In genomic region chr15:81111510-81112375, GRCh38 we compare ENCODE assay signal across 12 cellular contexts. TPM values are rescaled to one million over a fixed set of nuclear protein-coding genes. Genes with fewer than 3 reads are reported as not detected.
DNase-seq lines count a peak whose midpoint lies in the region; ATAC-seq and TF ChIP-seq lines count a peak whose summit lies in the region.
"Had no signal": no experiment of that assay in that cellular context is flagged by ENCODE, and none has a peak within 500 bp of the region (broad histone marks: within the 10 kb centered on the region; RNA-seq: fewer than 3 reads in every experiment).

No MANE protein-coding gene starts in this region.

- no peak overlapping the region for H2BK120ac ChIP-seq in neuronal stem cell (ENCODE audit: low read depth, low read length)

- no peaks in the 10 kb centered on the region for H3K79me1 ChIP-seq in neuronal stem cell (ENCODE audit: low read depth, low read length)

- H3K4me3 ChIP-seq in OCI-LY7 (ENCODE audit: low read depth, low read length, poor library complexity, severe bottlenecking) (no peak overlapping the region), neuronal stem cell (ENCODE audit: low read length in 2 of 2) (no peak overlapping the region), sigmoid colon (no peak overlapping the region), prostate gland (no peak overlapping the region)

- H4K91ac ChIP-seq in neuronal stem cell (ENCODE audit: low read depth, low read length, poor library complexity): no peak overlapping the region

- H3K4me3 Mint-ChIP-seq in naive B cell: no peak overlapping the region
- H3K4me3 Mint-ChIP-seq: activated naive CD4-positive, alpha-beta T cell treated with anti-CD3 and anti-CD28 coated beads, Interleukin-2, amount 50 U/mL, for 24 hours had no signal

- no peak overlapping the region for H3K4me2 ChIP-seq in OCI-LY7 (ENCODE audit: low read length)
- no peak overlapping the region for H3K4me2 ChIP-seq in neuronal stem cell (ENCODE audit: insufficient read depth, low read length, poor library complexity, severe bottlenecking)

- BruUV-seq in OCI-LY7 (replicated peaks; lab: Mats Ljungman, UMichigan): no TSS peak

- no peak for DNase-seq in naive B cell
- no peak for DNase-seq in OCI-LY7 (ENCODE audit: low spot score)
- no peak for DNase-seq in neuronal stem cell (ENCODE audit: low spot score)
- no peak for DNase-seq in sigmoid colon
- no peak for DNase-seq in prostate gland (ENCODE audit: low spot score)
- DNase-seq: left cardiac atrium, NCI-H510A treated with DMSO at 0.1 percent for 48 hours had no signal

- H3K36me3 ChIP-seq in OCI-LY7 (ENCODE audit: insufficient read depth, low read length) (no peaks in the 10 kb centered on the region), neuronal stem cell (replicated peaks in 1 of 2; ENCODE audit: control insufficient read depth in 2 of 2, insufficient read depth in 2 of 2, low read length in 2 of 2) (no peaks in the 10 kb centered on the region), sigmoid colon (no peaks in the 10 kb centered on the region), prostate gland (no peaks in the 10 kb centered on the region)

- no peak overlapping the region for H4K8ac ChIP-seq in neuronal stem cell (ENCODE audit: low read depth, low read length)

- POLR2A ChIA-PET in OCI-LY7 (lab: Charles Lee): interaction anchor here (1.0 kb wide), 1 partner anchor 155 kb away, joined by 3 read pairs; no protein-coding TSS in a partner anchor

- H3K79me2 ChIP-seq in OCI-LY7 (ENCODE audit: insufficient read depth, low read depth, low read length): no peaks in the 10 kb centered on the region

- peaks cover 4 to 5% (median 4%) of the 10 kb centered on the region in 3 donors for H3K4me1 Mint-ChIP-seq in naive B cell
- H3K4me1 Mint-ChIP-seq: activated naive CD4-positive, alpha-beta T cell treated with anti-CD3 and anti-CD28 coated beads, Interleukin-2, amount 50 U/mL, for 24 hours had no signal

- no peak for TF ChIP-seq CTCF in OCI-LY7 (conservative IDR thresholded peaks at IDR 0.05; ENCODE audit: low read length)
- TF ChIP-seq CTCF in sigmoid colon (IDR thresholded peaks at IDR 0.05): no peak
- TF ChIP-seq CTCF in prostate gland (IDR thresholded peaks at IDR 0.05): no peak

- peaks cover 20 to 25% (median 21%) of the 10 kb centered on the region in 3 donors for H3K27me3 Mint-ChIP-seq in naive B cell

- no peak overlapping the region for H2BK15ac ChIP-seq in neuronal stem cell (ENCODE audit: low read length)

- no peak overlapping the region for H2AK5ac ChIP-seq in neuronal stem cell (ENCODE audit: low read depth, low read length)

- WGBS in neuronal stem cell (ENCODE audit: extremely low coverage in 2 of 2, insufficient read length in 2 of 2, insufficient replicate concordance in 1 of 2), 2 donors: no CpG with 5 or more reads among the region's 6 CpGs
- 68 to 76% methylated on average over 6 of the region's 6 CpGs for WGBS in sigmoid colon, 2 donors
- 49% methylated on average over 6 of the region's 6 CpGs for WGBS in prostate gland

- peaks cover 0 to 2% (median 0%) of the 10 kb centered on the region in 7 donors for H3K9me3 Mint-ChIP-seq in naive B cell
- H3K9me3 Mint-ChIP-seq: activated naive CD4-positive, alpha-beta T cell treated with anti-CD3 and anti-CD28 coated beads, Interleukin-2, amount 50 U/mL, for 24 hours had no signal

- ATAC-seq in GM18909 (IDR thresholded peaks at IDR 0.05; ENCODE audit: poor library complexity, unreplicated experiment): peak; percentile 92
- peak; percentile 85 for ATAC-seq in GM21786 (IDR thresholded peaks at IDR 0.05; ENCODE audit: unreplicated experiment)
- ATAC-seq in HG03439 (IDR thresholded peaks at IDR 0.05; ENCODE audit: unreplicated experiment): peak; percentile 84
- peak; percentile 79 to 84 for ATAC-seq in naive B cell (ENCODE audit: low read depth in 2 of 2)
- ATAC-seq: left cardiac atrium had no signal

- H3K9ac ChIP-seq in neuronal stem cell (ENCODE audit: low read depth, low read length, poor library complexity): no peak overlapping the region

- H3K9me3 ChIP-seq in OCI-LY7 (ENCODE audit: low read length) (no peaks in the 10 kb centered on the region), neuronal stem cell (replicated peaks in 1 of 2; ENCODE audit: control insufficient read depth in 2 of 2, insufficient read depth in 1 of 2, low read depth in 1 of 2, low read length in 2 of 2) (no peaks in the 10 kb centered on the region), sigmoid colon (no peaks in the 10 kb centered on the region), prostate gland (no peaks in the 10 kb centered on the region)

- H3K27me3 ChIP-seq in neuronal stem cell (ENCODE audit: control insufficient read depth in 3 of 3, insufficient read depth in 3 of 3, low read depth in 1 of 3, low read length in 3 of 3) (no peaks in the 10 kb centered on the region), sigmoid colon (no peaks in the 10 kb centered on the region), prostate gland (replicated peaks; ENCODE audit: insufficient read depth) (no peaks in the 10 kb centered on the region)

- no peak overlapping the region for H2BK12ac ChIP-seq in neuronal stem cell (ENCODE audit: low read length)

- H3K9me2 ChIP-seq in OCI-LY7 (ENCODE audit: insufficient read depth, low read length): no peaks in the 10 kb centered on the region

- no peak overlapping the region for H3K4ac ChIP-seq in neuronal stem cell (ENCODE audit: low read length)

- H3K14ac ChIP-seq in neuronal stem cell (ENCODE audit: low read length): no peak overlapping the region

- H3K4me1 ChIP-seq in OCI-LY7 (ENCODE audit: insufficient read depth, low read length, poor library complexity, severe bottlenecking): no peaks in the 10 kb centered on the region
- H3K4me1 ChIP-seq in neuronal stem cell (ENCODE audit: control insufficient read depth in 2 of 2, insufficient read depth in 1 of 2, low read depth in 1 of 2, low read length in 2 of 2): no peaks in the 10 kb centered on the region
- H3K4me1 ChIP-seq in sigmoid colon: peaks cover 0 to 2% (median 0%) of the 10 kb centered on the region in 4 donors
- no peaks in the 10 kb centered on the region for H3K4me1 ChIP-seq in prostate gland (replicated peaks)

- H2BK5ac ChIP-seq in neuronal stem cell (ENCODE audit: low read length): no peak overlapping the region

- TF ChIP-seq EP300 in sigmoid colon (IDR thresholded peaks at IDR 0.05): no peak

- H2AFZ ChIP-seq in OCI-LY7 (ENCODE audit: low read length): no peak overlapping the region
- no peak overlapping the region for H2AFZ ChIP-seq in neuronal stem cell (ENCODE audit: low read length)

- intact Hi-C loops in OCI-LY7 (cut with micrococcal nuclease; ENCODE audit: unreplicated experiment) (no loop called here), sigmoid colon (cut with DNase I) (loop anchor here (10.0 kb wide), 1 partner anchor 293 kb away; no protein-coding TSS in a partner anchor), prostate gland (cut with DNase I) (no loop called here)

- CTCF ChIA-PET in OCI-LY7 (lab: Charles Lee; ENCODE audit: unreplicated experiment): interaction anchor here (0.6 to 1.0 kb wide), 2 partner anchors 154 to 155 kb away, joined by 3 to 5 read pairs; no protein-coding TSS in a partner anchor

- H3K27ac ChIP-seq in OCI-LY7 (ENCODE audit: low read depth, low read length, poor library complexity, severe bottlenecking) (no peak overlapping the region), neuronal stem cell (replicated peaks; ENCODE audit: low read length) (no peak overlapping the region), sigmoid colon (no peak overlapping the region), prostate gland (peak overlapping the region in 1 of 2 donors; percentile 15)

- H3K27ac Mint-ChIP-seq in naive B cell: peak overlapping the region in 1 of 6 donors; percentile 36
- H3K27ac Mint-ChIP-seq: activated naive CD4-positive, alpha-beta T cell treated with anti-CD3 and anti-CD28 coated beads, Interleukin-2, amount 50 U/mL, for 24 hours had no signal

- H4K20me1 ChIP-seq in OCI-LY7 (ENCODE audit: insufficient read depth, low read length): no peaks in the 10 kb centered on the region

- no peak overlapping the region for H3K18ac ChIP-seq in neuronal stem cell (ENCODE audit: low read length)

- H3K36me3 Mint-ChIP-seq in naive B cell: no peaks in the 10 kb centered on the region
- H3K36me3 Mint-ChIP-seq: activated naive CD4-positive, alpha-beta T cell treated with anti-CD3 and anti-CD28 coated beads, Interleukin-2, amount 50 U/mL, for 24 hours had no signal

- TF ChIP-seq POLR2A in sigmoid colon (IDR thresholded peaks at IDR 0.05) (no peak), prostate gland (IDR thresholded peaks at IDR 0.05) (no peak)

- H3K23ac ChIP-seq in neuronal stem cell (ENCODE audit: low read depth, low read length, poor library complexity): no peak overlapping the region

RNA-seq across cellular contexts. Expression of gene CFAP161, which starts 22.3 kb away (rescaled TPM):
- under 1 TPM in 1 of 6 donors, not detected in 5; 0.40 TPM for polyA plus RNA-seq in naive B cell (ENCODE audit: low read depth in 6 of 6)
- not detected in 2 replicates for total RNA-seq in OCI-LY7 (2014; rRNA removed; shearing (Covaris generic))
- total RNA-seq in OCI-LY7 (2022): not detected in 2 replicates
- polyA plus RNA-seq in neuronal stem cell (2013, experiment 1 of 2): not detected
- not detected for polyA plus RNA-seq in neuronal stem cell (2013, experiment 2 of 2)
- total RNA-seq in sigmoid colon: 1 to 10 TPM in 1 of 4 donors, not detected in 3; 2.1 TPM
- polyA plus RNA-seq in sigmoid colon: not detected
- 1 to 10 TPM in 1 of 2 donors, not detected in 1; 2.9 TPM for total RNA-seq in prostate gland
- total RNA-seq: endothelial cell of umbilical vein had no signal
